In genomic region chr9:127714916-127715442, GRCh38 we compare ENCODE assay signal across 2 cellular contexts.
TF ChIP-seq lines count a peak whose summit lies in the region.

No MANE protein-coding gene starts in this region.

TF ChIP-seq in IMR-90, 13 proteins besides CTCF, POLR2A, EP300 and RAD21 (continued from another document):
- no peak for TF ChIP-seq SMC3 (IDR thresholded peaks at IDR 0.05; ENCODE audit: low read depth, low read length)
- TF ChIP-seq CEBPB (IDR thresholded peaks at IDR 0.05; ENCODE audit: low read depth, low read length) = no peak
- TF ChIP-seq BHLHE40 (IDR thresholded peaks at IDR 0.05; ENCODE audit: low read depth, low read length) = peak; percentile 79
- no peak for TF ChIP-seq CHD1 (IDR thresholded peaks at IDR 0.05; ENCODE audit: low read depth, low read length)
- TF ChIP-seq MXI1 (IDR thresholded peaks at IDR 0.05; ENCODE audit: borderline replicate concordance, low read depth, low read length) = peak; percentile 50; the same call in 1 of the 2 replicates

TF ChIP-seq in liver, 16 proteins besides CTCF, POLR2A, EP300 and RAD21 (continued from another document):
- TF ChIP-seq FOXA1 (IDR thresholded peaks at IDR 0.05) = no peak
- no peak for TF ChIP-seq NR2F2 (IDR thresholded peaks at IDR 0.05)
- TF ChIP-seq RXRA (IDR thresholded peaks at IDR 0.05) = no peak
- no peak for TF ChIP-seq HNF4A (conservative IDR thresholded peaks at IDR 0.05)
- TF ChIP-seq MAX (IDR thresholded peaks at IDR 0.05) = no peak
- no peak for TF ChIP-seq GABPA (IDR thresholded peaks at IDR 0.05 in 1 of 2, conservative IDR thresholded peaks at IDR 0.05 in 1 of 2)
- no peak for TF ChIP-seq ATF3 (IDR thresholded peaks at IDR 0.05)
- no peak for TF ChIP-seq REST (IDR thresholded peaks at IDR 0.05)
- no peak for TF ChIP-seq YY1 (IDR thresholded peaks at IDR 0.05)
- TF ChIP-seq JUND (IDR thresholded peaks at IDR 0.05) = no peak
- no peak for TF ChIP-seq ZBTB33 (IDR thresholded peaks at IDR 0.05)
- no peak for TF ChIP-seq EGR1 (IDR thresholded peaks at IDR 0.05; ENCODE audit: low read depth in 2 of 2)
